Comparison of ENCODE assay signal across 17 cellular contexts in the genomic region with DNA sequence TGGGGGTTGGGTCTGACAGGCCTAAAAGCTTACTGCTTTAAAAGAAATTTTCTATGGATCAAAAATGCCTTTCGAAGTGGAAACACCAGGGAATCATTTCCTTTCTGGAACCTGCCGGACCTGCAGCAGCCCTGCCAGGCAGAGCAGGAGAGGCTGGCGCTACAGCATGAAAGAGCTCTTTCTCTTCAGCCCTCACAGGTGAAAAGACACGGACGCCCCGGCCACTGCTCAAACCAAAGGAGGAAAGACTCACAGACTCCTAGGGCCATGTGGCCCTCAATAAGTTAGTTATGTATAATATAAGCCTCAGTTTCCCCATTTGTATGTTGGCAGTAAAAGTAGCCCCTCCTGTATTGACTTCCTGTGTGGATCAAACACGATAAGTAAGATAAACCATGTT. TPM values are rescaled to one million over a fixed set of nuclear protein-coding genes. Genes with fewer than 3 reads are reported as not detected.
A peak's percentile ranks its signal among the peaks of the same experiment; 100 is the strongest.
DNase-seq lines count a peak whose midpoint lies in the region; ATAC-seq and TF ChIP-seq lines count a peak whose summit lies in the region.
"Had no signal": no experiment of that assay in that cellular context is flagged by ENCODE, and none has a peak within 500 bp of the region (broad histone marks: within the 10 kb centered on the region; RNA-seq: fewer than 3 reads in every experiment).

No MANE protein-coding gene starts in this region.

- peak overlapping the region; percentile 67 to 81 for H3K27ac ChIP-seq in liver (ENCODE audit: low read depth in 1 of 2, low read length in 2 of 2)
- H3K27ac ChIP-seq: BLaER1 had no signal

- H3K4me3 Mint-ChIP-seq in activated naive CD4-positive, alpha-beta T cell treated with anti-CD3 and anti-CD28 coated beads, Interleukin-2, amount 50 U/mL, for 24 hours: no peak overlapping the region
- H3K4me3 Mint-ChIP-seq in activated naive CD8-positive, alpha-beta T cell treated with anti-CD3 and anti-CD28 coated beads for 36 hours: no peak overlapping the region
- H3K4me3 Mint-ChIP-seq in type B pancreatic cell: no peak overlapping the region

- no peak overlapping the region for H3K9ac ChIP-seq in liver (ENCODE audit: low read depth in 1 of 2, low read length in 2 of 2)
- H3K9ac ChIP-seq: BLaER1 had no signal

- no peaks in the 10 kb centered on the region for H3K9me3 ChIP-seq in liver (ENCODE audit: control insufficient read depth in 4 of 4, low read length in 3 of 4)
- H3K9me3 ChIP-seq: BLaER1 had no signal

- no peak for TF ChIP-seq RAD21 in liver (IDR thresholded peaks at IDR 0.05)

- WGBS in liver: 66% methylated on average over 7 of the region's 7 CpGs

- no peak for DNase-seq in activated naive CD4-positive, alpha-beta T cell treated with anti-CD3 and anti-CD28 coated beads, Interleukin-2, amount 50 U/mL, for 72 hours (ENCODE audit: low spot score in 2 of 2)
- DNase-seq in activated naive CD8-positive, alpha-beta T cell treated with anti-CD3 and anti-CD28 coated beads for 36 hours: no peak
- DNase-seq in type B pancreatic cell (ENCODE audit: extremely low spot score, unreplicated experiment) (peak; percentile 42), NCI-H446 treated with DMSO at 0.1 percent for 48 hours (lab: John Stamatoyannopoulos, UW) (no peak)
- no peak for DNase-seq in NK-92 treated with Interleukin-12 subunit alpha and Interleukin-12 subunit beta, amount 100 ng/mL, for 24 hours (lab: John Stamatoyannopoulos, UW)
- DNase-seq: KG1, NCI-H1048, NCI-H1436 treated with DMSO at 0.1 percent for 48 hours, NCI-H2081, NCI-H510A, NCI-H774 had no signal

- peaks cover 8% of the 10 kb centered on the region for H3K36me3 Mint-ChIP-seq in activated naive CD4-positive, alpha-beta T cell treated with anti-CD3 and anti-CD28 coated beads, Interleukin-2, amount 50 U/mL, for 24 hours
- peaks cover 0 to 6% of the 10 kb centered on the region in 2 donors for H3K36me3 Mint-ChIP-seq in activated naive CD4-positive, alpha-beta T cell treated with anti-CD3 and anti-CD28 coated beads, Interleukin-2, amount 50 U/mL, for 72 hours
- peaks cover 10% of the 10 kb centered on the region for H3K36me3 Mint-ChIP-seq in activated naive CD8-positive, alpha-beta T cell treated with anti-CD3 and anti-CD28 coated beads for 36 hours
- H3K36me3 Mint-ChIP-seq in type B pancreatic cell: no peaks in the 10 kb centered on the region

- no peaks in the 10 kb centered on the region for H3K27me3 ChIP-seq in liver (ENCODE audit: control insufficient read depth in 4 of 4, insufficient read depth in 4 of 4, low read length in 3 of 4)

- no peaks in the 10 kb centered on the region for H3K27me3 Mint-ChIP-seq in activated naive CD4-positive, alpha-beta T cell treated with anti-CD3 and anti-CD28 coated beads, Interleukin-2, amount 50 U/mL, for 24 hours
- no peaks in the 10 kb centered on the region for H3K27me3 Mint-ChIP-seq in activated naive CD8-positive, alpha-beta T cell treated with anti-CD3 and anti-CD28 coated beads for 36 hours
- H3K27me3 Mint-ChIP-seq in type B pancreatic cell: peaks cover 8% of the 10 kb centered on the region

- H3K36me3 ChIP-seq in liver (ENCODE audit: control insufficient read depth in 4 of 4, insufficient read depth in 3 of 4, low read depth in 1 of 4, low read length in 3 of 4): no peaks in the 10 kb centered on the region
- H3K36me3 ChIP-seq: BLaER1 had no signal

- H3K9me3 Mint-ChIP-seq in activated naive CD4-positive, alpha-beta T cell treated with anti-CD3 and anti-CD28 coated beads, Interleukin-2, amount 50 U/mL, for 24 hours: no peaks in the 10 kb centered on the region
- H3K9me3 Mint-ChIP-seq in activated naive CD4-positive, alpha-beta T cell treated with anti-CD3 and anti-CD28 coated beads, Interleukin-2, amount 50 U/mL, for 72 hours: no peaks in the 10 kb centered on the region
- no peaks in the 10 kb centered on the region for H3K9me3 Mint-ChIP-seq in activated naive CD8-positive, alpha-beta T cell treated with anti-CD3 and anti-CD28 coated beads for 36 hours
- H3K9me3 Mint-ChIP-seq in type B pancreatic cell: no peaks in the 10 kb centered on the region

- peaks cover 22 to 40% (median 31%) of the 10 kb centered on the region in 4 donors for H3K4me1 ChIP-seq in liver (ENCODE audit: control insufficient read depth in 4 of 4, insufficient read depth in 4 of 4, low read length in 3 of 4)
- H3K4me1 ChIP-seq: BLaER1 had no signal

- ATAC-seq in activated naive CD4-positive, alpha-beta T cell treated with anti-CD3 and anti-CD28 coated beads, Interleukin-2, amount 50 U/mL, for 72 hours: no peak
- ATAC-seq in GM18870 (IDR thresholded peaks at IDR 0.05; ENCODE audit: unreplicated experiment): no peak

- no peak overlapping the region for H3K4me3 ChIP-seq in liver (ENCODE audit: low read depth in 1 of 3, low read length in 3 of 3)
- H3K4me3 ChIP-seq: BLaER1 had no signal

- H3K27ac Mint-ChIP-seq in activated naive CD4-positive, alpha-beta T cell treated with anti-CD3 and anti-CD28 coated beads, Interleukin-2, amount 50 U/mL, for 24 hours: peak overlapping the region; percentile 81
- no peak overlapping the region for H3K27ac Mint-ChIP-seq in activated naive CD4-positive, alpha-beta T cell treated with anti-CD3 and anti-CD28 coated beads, Interleukin-2, amount 50 U/mL, for 72 hours
- H3K27ac Mint-ChIP-seq in activated naive CD8-positive, alpha-beta T cell treated with anti-CD3 and anti-CD28 coated beads for 36 hours: peak overlapping the region; percentile 97
- no peak overlapping the region for H3K27ac Mint-ChIP-seq in type B pancreatic cell

- H3K4me1 Mint-ChIP-seq in activated naive CD4-positive, alpha-beta T cell treated with anti-CD3 and anti-CD28 coated beads, Interleukin-2, amount 50 U/mL, for 24 hours: peaks cover 95% of the 10 kb centered on the region
- H3K4me1 Mint-ChIP-seq in activated naive CD8-positive, alpha-beta T cell treated with anti-CD3 and anti-CD28 coated beads for 36 hours: peaks cover 76% of the 10 kb centered on the region
- H3K4me1 Mint-ChIP-seq in type B pancreatic cell (ENCODE audit: unreplicated experiment): peaks cover 34% of the 10 kb centered on the region

- TF ChIP-seq CTCF in liver (IDR thresholded peaks at IDR 0.05; ENCODE audit: low read depth, low read length, missing input control): no peak
- no peak for TF ChIP-seq CTCF in type B pancreatic cell (conservative IDR thresholded peaks at IDR 0.05)

TF ChIP-seq in liver, 16 proteins besides CTCF, POLR2A, EP300 and RAD21:
- TF ChIP-seq, protein P1, sequence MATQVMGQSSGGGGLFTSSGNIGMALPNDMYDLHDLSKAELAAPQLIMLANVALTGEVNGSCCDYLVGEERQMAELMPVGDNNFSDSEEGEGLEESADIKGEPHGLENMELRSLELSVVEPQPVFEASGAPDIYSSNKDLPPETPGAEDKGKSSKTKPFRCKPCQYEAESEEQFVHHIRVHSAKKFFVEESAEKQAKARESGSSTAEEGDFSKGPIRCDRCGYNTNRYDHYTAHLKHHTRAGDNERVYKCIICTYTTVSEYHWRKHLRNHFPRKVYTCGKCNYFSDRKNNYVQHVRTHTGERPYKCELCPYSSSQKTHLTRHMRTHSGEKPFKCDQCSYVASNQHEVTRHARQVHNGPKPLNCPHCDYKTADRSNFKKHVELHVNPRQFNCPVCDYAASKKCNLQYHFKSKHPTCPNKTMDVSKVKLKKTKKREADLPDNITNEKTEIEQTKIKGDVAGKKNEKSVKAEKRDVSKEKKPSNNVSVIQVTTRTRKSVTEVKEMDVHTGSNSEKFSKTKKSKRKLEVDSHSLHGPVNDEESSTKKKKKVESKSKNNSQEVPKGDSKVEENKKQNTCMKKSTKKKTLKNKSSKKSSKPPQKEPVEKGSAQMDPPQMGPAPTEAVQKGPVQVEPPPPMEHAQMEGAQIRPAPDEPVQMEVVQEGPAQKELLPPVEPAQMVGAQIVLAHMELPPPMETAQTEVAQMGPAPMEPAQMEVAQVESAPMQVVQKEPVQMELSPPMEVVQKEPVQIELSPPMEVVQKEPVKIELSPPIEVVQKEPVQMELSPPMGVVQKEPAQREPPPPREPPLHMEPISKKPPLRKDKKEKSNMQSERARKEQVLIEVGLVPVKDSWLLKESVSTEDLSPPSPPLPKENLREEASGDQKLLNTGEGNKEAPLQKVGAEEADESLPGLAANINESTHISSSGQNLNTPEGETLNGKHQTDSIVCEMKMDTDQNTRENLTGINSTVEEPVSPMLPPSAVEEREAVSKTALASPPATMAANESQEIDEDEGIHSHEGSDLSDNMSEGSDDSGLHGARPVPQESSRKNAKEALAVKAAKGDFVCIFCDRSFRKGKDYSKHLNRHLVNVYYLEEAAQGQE (IDR thresholded peaks at IDR 0.05): no peak
- TF ChIP-seq JUND (IDR thresholded peaks at IDR 0.05) (no peak), MAX (IDR thresholded peaks at IDR 0.05) (no peak), HNF4G (IDR thresholded peaks at IDR 0.05) (no peak), NR2F2 (IDR thresholded peaks at IDR 0.05) (no peak), FOXA1 (IDR thresholded peaks at IDR 0.05) (no peak)

RNA-seq across cellular contexts. Expression of gene SCML4, which starts 8.3 kb away (rescaled TPM):
- total RNA-seq in activated naive CD4-positive, alpha-beta T cell treated with anti-CD3 and anti-CD28 coated beads, Interleukin-2, amount 50 U/mL, for 72 hours: 10 to 100 TPM in 1 of 2 donors, 1 to 10 TPM in 1; 5.2 to 11.7 TPM
- 10 to 100 TPM; 15.3 to 16.3 TPM for total RNA-seq in activated naive CD8-positive, alpha-beta T cell treated with anti-CD3 and anti-CD28 coated beads for 36 hours
- total RNA-seq in liver (1 to 10 TPM; 1.1 to 2.9 TPM), type B pancreatic cell (ENCODE audit: low replicate concordance) (0.33 and 0.43 TPM in 2 replicates)
- polyA plus RNA-seq in liver: 1 to 10 TPM; 1.0 to 1.5 TPM
- total RNA-seq: A172, H4 had no signal

Comparison
In these comparisons a context has a peak if more than half of its experiments do, and no peak if none do; other contexts are left out.
1. H3K27ac Mint-ChIP-seq: peak in activated naive CD4-positive, alpha-beta T cell treated with anti-CD3 and anti-CD28 coated beads, Interleukin-2, amount 50 U/mL, for 24 hours (single experiment) and activated naive CD8-positive, alpha-beta T cell treated with anti-CD3 and anti-CD28 coated beads for 36 hours (single experiment); none in activated naive CD4-positive, alpha-beta T cell treated with anti-CD3 and anti-CD28 coated beads, Interleukin-2, amount 50 U/mL, for 72 hours (0 of 2) and type B pancreatic cell (single experiment).